ENCODE assay signal across 21 cellular contexts in genomic region chr16:84863485-84863814, GRCh38. TPM values are rescaled to one million over a fixed set of nuclear protein-coding genes. Genes with fewer than 3 reads are reported as not detected.
"Had no signal": no experiment of that assay in that cellular context is flagged by ENCODE, and none has a peak within 500 bp of the region (broad histone marks: within the 10 kb centered on the region; RNA-seq: fewer than 3 reads in every experiment).

No MANE protein-coding gene starts in this region.

- H3K4me3 ChIP-seq: hepatocyte, lower lobe of right lung, ovary, right atrium auricular region, skin epidermis, suprapubic skin, tibial nerve, uterus had no signal

- H3K4me1 Mint-ChIP-seq: naive thymus-derived CD8-positive, alpha-beta T cell had no signal

- H3K36me3 ChIP-seq: ovary, uterus had no signal

- ATAC-seq: left lobe of liver; lower lobe of right lung; naive thymus-derived CD8-positive, alpha-beta T cell had no signal

- H2AFZ ChIP-seq: hepatocyte had no signal

- H3K4me3 Mint-ChIP-seq: naive thymus-derived CD8-positive, alpha-beta T cell; stimulated activated naive CD8-positive, alpha-beta T cell treated with anti-CD3 and anti-CD28 coated beads, Interleukin-15, Interleukin-2, amounts not matched to agents 100 ng/mL and 50 ng/mL, for 24 hours; type B pancreatic cell had no signal

- H3K27me3 Mint-ChIP-seq: progenitor cell of endocrine pancreas; stimulated activated naive CD8-positive, alpha-beta T cell treated with anti-CD3 and anti-CD28 coated beads, Interleukin-15, Interleukin-2, amounts not matched to agents 100 ng/mL and 50 ng/mL, for 24 hours; type B pancreatic cell had no signal

- H3K4me2 ChIP-seq: hepatocyte had no signal

- H3K79me2 ChIP-seq: hepatocyte had no signal

- H3K27ac Mint-ChIP-seq: naive thymus-derived CD8-positive, alpha-beta T cell; progenitor cell of endocrine pancreas; stimulated activated naive CD8-positive, alpha-beta T cell treated with anti-CD3 and anti-CD28 coated beads, Interleukin-15, Interleukin-2, amounts not matched to agents 100 ng/mL and 50 ng/mL, for 24 hours; type B pancreatic cell had no signal

- H3K27ac ChIP-seq: hepatocyte, lower lobe of right lung, ovary, right atrium auricular region, suprapubic skin, uterus had no signal

- DNase-seq: islet precursor cell; lower lobe of right lung; mammary epithelial cell; mesenchymal stem cell; naive thymus-derived CD8-positive, alpha-beta T cell; ovary; stimulated activated CD4-positive, alpha-beta T cell treated with anti-CD3 and anti-CD28 coated beads, Interleukin-12 subunit alpha, Interleukin-12 subunit beta, amount 100 ng/mL, for 4 hours; stimulated activated CD4-positive, alpha-beta T cell treated with anti-CD3 and anti-CD28 coated beads, Interleukin-15, amount 100 ng/mL, for 24 hours; stimulated activated CD4-positive, alpha-beta T cell treated with anti-CD3 and anti-CD28 coated beads, Interleukin-2, amount 100 ng/mL, for 24 hours; stimulated activated CD4-positive, alpha-beta T cell treated with anti-CD3 and anti-CD28 coated beads, Interleukin-4, amount 100 ng/mL, for 1 hour; stimulated activated naive CD4-positive, alpha-beta T cell; uterus had no signal

- H3K4me1 ChIP-seq: lower lobe of right lung, right atrium auricular region, suprapubic skin, uterus had no signal

- H3K27me3 ChIP-seq: hepatocyte, ovary, right atrium auricular region, suprapubic skin, tibial nerve, uterus had no signal

RNA-seq across cellular contexts. Expression of gene CRISPLD2, which starts 43.7 kb away (rescaled TPM):
- total RNA-seq: naive thymus-derived CD8-positive, alpha-beta T cell had no signal
